Comparison of ENCODE assay signal across 8 cellular contexts in genomic region chr19:5048091-5048726, GRCh38.
DNase-seq lines count a peak whose midpoint lies in the region; ATAC-seq and TF ChIP-seq lines count a peak whose summit lies in the region.

No MANE protein-coding gene starts in this region.

- H3K4me3 ChIP-seq in DOHH2 (ENCODE audit: low read length) (no peak overlapping the region), LNCaP clone FGC (ENCODE audit: low read depth, low read length) (no peak overlapping the region), adrenal gland (peak overlapping the region in 1 of 4 donors; percentile 9), left ventricle myocardium inferior (no peak overlapping the region)

- no peaks in the 10 kb centered on the region for H3K79me2 ChIP-seq in DOHH2 (ENCODE audit: control insufficient read depth, low read length)

- peaks cover 3% of the 10 kb centered on the region for H3K36me3 Mint-ChIP-seq in T-cell

- intact Hi-C loops in adrenal gland (cut with DNase I), result loop anchor here (5.0 to 10.0 kb wide), 3 partner anchors 327 to 529 kb away; no protein-coding TSS in a partner anchor
- intact Hi-C loops in left ventricle myocardium inferior (cut with micrococcal nuclease), result no loop called here

- WGBS in adrenal gland, 4 donors, result 11 to 18% (median 17%) methylated on average over 19 to 44 of the region's 44 CpGs

- H3K4me1 Mint-ChIP-seq in T-cell, result peaks cover 0 to 4% (median 4%) of the 10 kb centered on the region in 3 donors

- H3F3A ChIP-seq in DOHH2 (ENCODE audit: control insufficient read depth, insufficient read depth), result no peaks in the 10 kb centered on the region

- ATAC-seq in T-cell (replicated peaks in 1 of 4) (peak; percentile 70 to 79 (median 77)), HG02678 (IDR thresholded peaks at IDR 0.05; ENCODE audit: unreplicated experiment) (no peak)

- H4K20me1 ChIP-seq in DOHH2 (ENCODE audit: control insufficient read depth, insufficient read depth, low read depth, low read length), result no peaks in the 10 kb centered on the region; the same call in none of the 2 replicates

- H3K4me1 ChIP-seq in DOHH2 (ENCODE audit: control insufficient read depth, low read length) (no peaks in the 10 kb centered on the region; the same call in 1 of the 2 replicates), adrenal gland (replicated peaks in 1 of 2) (peaks cover 15 to 37% of the 10 kb centered on the region in 2 donors), left ventricle myocardium inferior (peaks cover 55% of the 10 kb centered on the region)

- no peak overlapping the region for H3K27ac ChIP-seq in DOHH2 (ENCODE audit: low read depth, low read length)
- peak overlapping the region in 3 of 5 donors; percentile 51 to 80 (median 73) for H3K27ac ChIP-seq in adrenal gland
- no peak overlapping the region for H3K27ac ChIP-seq in left ventricle myocardium inferior (replicated peaks)

- H3K36me3 ChIP-seq in DOHH2 (ENCODE audit: control insufficient read depth, low read length) (peaks cover 5% of the 10 kb centered on the region), adrenal gland (replicated peaks in 1 of 2) (peaks cover 0 to 13% of the 10 kb centered on the region in 2 donors), left ventricle myocardium inferior (peaks cover 40% of the 10 kb centered on the region)

- peak; percentile 52 for DNase-seq in LNCaP clone FGC (ENCODE audit: low read depth)
- peak in 32 of 34 experiments; percentile 9 to 64 (median 46) for DNase-seq in T-cell
- DNase-seq in adrenal gland, result peak; percentile 79 to 92 (median 87)
- DNase-seq in left ventricle myocardium inferior, result peak; percentile 77
- peak; percentile 27 for DNase-seq in renal cortical epithelial cell (ENCODE audit: low read depth)
- no peak for DNase-seq in NK-92 treated with Interleukin-12 subunit alpha and Interleukin-12 subunit beta, amount 100 ng/mL, for 24 hours (lab: John Stamatoyannopoulos, UW)

- H3K9me2 ChIP-seq in DOHH2 (replicated peaks; ENCODE audit: control insufficient read depth, low read length), result no peaks in the 10 kb centered on the region

- H3K9me3 ChIP-seq in DOHH2 (ENCODE audit: control insufficient read depth, insufficient read depth, low read length), result no peaks in the 10 kb centered on the region
- no peaks in the 10 kb centered on the region for H3K9me3 ChIP-seq in adrenal gland (replicated peaks in 1 of 3)
- no peaks in the 10 kb centered on the region for H3K9me3 ChIP-seq in left ventricle myocardium inferior (replicated peaks)

- H3K27me3 Mint-ChIP-seq in T-cell, result no peaks in the 10 kb centered on the region

- peak; percentile 95 for TF ChIP-seq CTCF in DOHH2 (IDR thresholded peaks at IDR 0.05; ENCODE audit: low read depth, low read length, poor library complexity, severe bottlenecking)
- TF ChIP-seq CTCF in LNCaP clone FGC (IDR thresholded peaks at IDR 0.05; ENCODE audit: control insufficient read depth, extremely low read depth, insufficient read depth), result peak; percentile 99
- TF ChIP-seq CTCF in adrenal gland (IDR thresholded peaks at IDR 0.05), result peak; percentile 97 to 100 (median 98)
- TF ChIP-seq CTCF in left ventricle myocardium inferior (IDR thresholded peaks at IDR 0.05; ENCODE audit: borderline replicate concordance), result peak; percentile 98

- H3K9me3 Mint-ChIP-seq in T-cell, result no peaks in the 10 kb centered on the region

- no peak overlapping the region for H3K4me2 ChIP-seq in DOHH2 (ENCODE audit: low read length)

- CTCF ChIA-PET in T-cell (lab: Charles Lee), result interaction anchor here in 1 of 2 donors (0.6 kb wide), 1 partner anchor 14 kb away, joined by 5 read pairs; no protein-coding TSS in a partner anchor

- H3K27me3 ChIP-seq in DOHH2 (ENCODE audit: control insufficient read depth, low read length) (no peaks in the 10 kb centered on the region), adrenal gland (no peaks in the 10 kb centered on the region), left ventricle myocardium inferior (ENCODE audit: low read depth) (no peaks in the 10 kb centered on the region)

- no peak overlapping the region for H3K4me3 Mint-ChIP-seq in T-cell

- POLR2A ChIA-PET in T-cell (lab: Charles Lee), result no interaction called here

- no peak for TF ChIP-seq POLR2A in adrenal gland (IDR thresholded peaks at IDR 0.05)

- no peak overlapping the region for H3K27ac Mint-ChIP-seq in T-cell

Comparison
In these comparisons a context has a peak if more than half of its experiments do, and no peak if none do; other contexts are left out.
1. H3K27ac ChIP-seq: peak in adrenal gland (3 of 5); none in DOHH2 (single experiment) and left ventricle myocardium inferior (single experiment).
2. Peak in every context shown above with its lines, with median percentiles within 50 percentile points of each other: CTCF ChIP-seq.